Comparison of ENCODE assay signal across 8 cellular contexts in the genomic region with DNA sequence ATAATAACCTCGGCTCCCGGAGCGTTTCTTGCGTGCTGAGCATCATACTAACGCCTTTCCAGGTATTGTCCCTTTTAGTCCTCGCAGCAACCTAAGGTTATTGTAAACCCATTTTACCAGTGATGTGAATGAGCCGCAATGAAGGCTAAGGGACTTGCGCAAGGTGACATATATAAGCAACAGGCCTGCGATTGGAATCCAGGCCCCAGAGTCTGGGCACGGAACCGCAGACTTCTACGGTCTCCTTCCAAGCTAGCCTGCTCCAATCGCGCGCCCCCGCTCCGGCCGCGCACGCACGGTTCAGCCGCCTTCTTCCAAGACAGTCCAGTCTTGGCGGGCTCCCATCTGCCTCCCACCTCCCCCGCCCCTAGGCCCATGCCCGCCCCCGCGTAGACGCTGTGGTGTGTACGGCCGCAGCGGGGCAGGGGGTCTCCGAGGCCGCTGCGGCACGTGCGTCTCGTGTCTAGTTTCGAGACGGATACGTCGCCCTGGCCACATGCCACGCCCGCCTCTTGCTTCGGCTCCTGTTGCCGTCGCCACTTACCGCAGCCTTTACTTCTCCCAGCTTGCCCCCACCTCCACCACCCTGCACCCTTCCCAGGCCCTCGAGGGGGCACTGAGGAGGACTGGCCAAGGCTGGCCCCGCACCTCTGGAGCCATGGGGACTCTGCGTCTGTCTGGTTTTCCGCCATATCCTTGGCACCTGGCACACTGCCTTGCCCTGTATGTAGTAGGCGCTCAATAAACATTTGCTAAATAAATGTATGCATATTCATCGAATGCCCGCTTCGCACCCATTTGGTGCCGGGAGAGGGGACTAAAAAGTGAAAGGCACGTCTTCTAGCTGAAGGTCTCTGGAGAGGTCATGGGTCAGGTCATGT. TPM values are rescaled to one million over a fixed set of nuclear protein-coding genes. Genes with fewer than 3 reads are reported as not detected.
DNase-seq lines count a peak whose midpoint lies in the region; ATAC-seq and TF ChIP-seq lines count a peak whose summit lies in the region.

No MANE protein-coding gene starts in this region.

- no peak overlapping the region for H3K14ac ChIP-seq in trophoblast cell (ENCODE audit: low read length)

- H3K9me2 ChIP-seq in Loucy (replicated peaks; ENCODE audit: low read depth, low read length), result no peaks in the 10 kb centered on the region

- H3K9me3 ChIP-seq in ES-I3 (ENCODE audit: control insufficient read depth, insufficient read depth, low read length), result no peaks in the 10 kb centered on the region
- no peaks in the 10 kb centered on the region for H3K9me3 ChIP-seq in Loucy (ENCODE audit: insufficient read depth, low read depth, low read length)
- no peaks in the 10 kb centered on the region for H3K9me3 ChIP-seq in cardiac muscle cell (ENCODE audit: low read depth)
- H3K9me3 ChIP-seq in trophoblast cell (ENCODE audit: insufficient read depth, low read depth, low read length), result peaks cover 3% of the 10 kb centered on the region

- H2BK12ac ChIP-seq in trophoblast cell (ENCODE audit: low read length), result no peak overlapping the region

- ATAC-seq in HG03342 (IDR thresholded peaks at IDR 0.05; ENCODE audit: unreplicated experiment) (no peak), GM18498 (IDR thresholded peaks at IDR 0.05; ENCODE audit: unreplicated experiment) (no peak)

- no peaks in the 10 kb centered on the region for H3F3A ChIP-seq in Loucy (ENCODE audit: low read depth)

- no peak overlapping the region for H3K4ac ChIP-seq in trophoblast cell (ENCODE audit: low read depth, low read length)

- H3K4me1 ChIP-seq in ES-I3 (ENCODE audit: insufficient read depth, low read length) (peaks cover 8% of the 10 kb centered on the region; the same call in 1 of the 2 replicates), Loucy (ENCODE audit: insufficient read depth, low read length, poor library complexity, severe bottlenecking) (peaks cover 29% of the 10 kb centered on the region), cardiac muscle cell (ENCODE audit: low read depth) (peaks cover 12% of the 10 kb centered on the region), trophoblast cell (ENCODE audit: control insufficient read depth in 1 of 2, insufficient read depth in 2 of 2, low read length in 2 of 2) (peaks cover 4 to 18% of the 10 kb centered on the region in 2 experiments)

- peak; percentile 67 for DNase-seq in activated effector memory CD4-positive, alpha-beta T cell treated with anti-CD3 and anti-CD28 coated beads, Interleukin-2, amount 50 U/mL, for 16 hours
- peak in 1 of 2 donors; percentile 72 for DNase-seq in cardiac muscle cell (ENCODE audit: low read depth in 1 of 2, low spot score in 1 of 2)
- DNase-seq in trophoblast cell, result peak in 1 of 2 donors; percentile 68
- DNase-seq in NCI-H2107 treated with DMSO at 0.1 percent for 48 hours (lab: John Stamatoyannopoulos, UW; ENCODE audit: unreplicated experiment), result no peak

- peak overlapping the region; percentile 63; the same call in 1 of the 2 replicates for H3K9ac ChIP-seq in ES-I3 (ENCODE audit: low read depth, low read length)
- peak overlapping the region; percentile 44 for H3K9ac ChIP-seq in Loucy (ENCODE audit: low read depth, low read length, poor library complexity, severe bottlenecking)
- H3K9ac ChIP-seq in trophoblast cell (ENCODE audit: low read length), result no peak overlapping the region

- no CpG with 5 or more reads among the region's 57 CpGs for WGBS in trophoblast cell (ENCODE audit: extremely low coverage, insufficient coverage, insufficient read length)

- no peak overlapping the region for H2BK5ac ChIP-seq in trophoblast cell (ENCODE audit: low read depth, low read length, poor library complexity)

- no peak overlapping the region for H2BK120ac ChIP-seq in trophoblast cell (ENCODE audit: insufficient read depth, low read length, poor library complexity)

- H3K4me2 ChIP-seq in Loucy (ENCODE audit: low read depth, low read length, poor library complexity, severe bottlenecking) (peak overlapping the region; percentile 69), trophoblast cell (ENCODE audit: low read length) (peak overlapping the region; percentile 92)

- no peaks in the 10 kb centered on the region for H4K20me1 ChIP-seq in Loucy (ENCODE audit: insufficient read depth, low read length, poor library complexity, severe bottlenecking)

- no peak overlapping the region for H2AK5ac ChIP-seq in trophoblast cell (ENCODE audit: low read length)

- H3K4me3 ChIP-seq in Loucy (ENCODE audit: low read length, poor library complexity, severe bottlenecking) (peak overlapping the region; percentile 68), cardiac muscle cell (peak overlapping the region; percentile 84), trophoblast cell (ENCODE audit: low read depth, low read length) (peak overlapping the region; percentile 71)

- H4K91ac ChIP-seq in trophoblast cell (ENCODE audit: low read depth, low read length), result no peak overlapping the region

- H3K18ac ChIP-seq in trophoblast cell (ENCODE audit: low read length), result no peak overlapping the region

- H3K27ac ChIP-seq in cardiac muscle cell (no peak overlapping the region), trophoblast cell (ENCODE audit: low read depth, low read length) (no peak overlapping the region)

- H4K12ac ChIP-seq in trophoblast cell (ENCODE audit: low read depth, low read length), result no peak overlapping the region

- no peak overlapping the region for H3K23ac ChIP-seq in trophoblast cell (ENCODE audit: low read length)

- no peak for TF ChIP-seq CTCF in Loucy (conservative IDR thresholded peaks at IDR 0.05; ENCODE audit: low read length)
- no peak for TF ChIP-seq CTCF in cardiac muscle cell (IDR thresholded peaks at IDR 0.05; ENCODE audit: low read depth, low read length)

- peaks cover 34% of the 10 kb centered on the region for H3K79me2 ChIP-seq in Loucy (ENCODE audit: insufficient read depth, low read length)
- H3K79me2 ChIP-seq in trophoblast cell (ENCODE audit: control insufficient read depth, insufficient read depth, low read length, poor library complexity), result no peaks in the 10 kb centered on the region

- no peaks in the 10 kb centered on the region for H3K27me3 ChIP-seq in Loucy (ENCODE audit: insufficient read depth, low read length, poor library complexity, severe bottlenecking)
- peaks cover 15% of the 10 kb centered on the region for H3K27me3 ChIP-seq in cardiac muscle cell
- peaks cover 15% of the 10 kb centered on the region for H3K27me3 ChIP-seq in trophoblast cell (ENCODE audit: insufficient read depth, low read length)

- H3K36me3 ChIP-seq in ES-I3 (ENCODE audit: insufficient read depth, low read length) (no peaks in the 10 kb centered on the region), Loucy (ENCODE audit: insufficient read depth, low read length) (no peaks in the 10 kb centered on the region), cardiac muscle cell (no peaks in the 10 kb centered on the region), trophoblast cell (ENCODE audit: control insufficient read depth in 1 of 2, insufficient read depth in 2 of 2, low read length in 2 of 2) (no peaks in the 10 kb centered on the region)

- H4K8ac ChIP-seq in trophoblast cell (ENCODE audit: low read depth, low read length), result peak overlapping the region; percentile 25

- H2AFZ ChIP-seq in Loucy (ENCODE audit: low read length) (peak overlapping the region; percentile 86), trophoblast cell (ENCODE audit: insufficient read depth, low read length, poor library complexity) (peak overlapping the region; percentile 56)

- H3K79me1 ChIP-seq in trophoblast cell (ENCODE audit: low read length), result no peaks in the 10 kb centered on the region

RNA-seq across cellular contexts. Expression of a gene that starts 0.9 kb away (rescaled TPM):
- 16.2 and 27.4 TPM in 2 replicates for total RNA-seq in cardiac muscle cell
- 22.7 and 30.5 TPM in 2 replicates for polyA plus RNA-seq in cardiac muscle cell
- polyA plus RNA-seq in trophoblast cell (2013), result 3.8 and 3.9 TPM in 2 replicates
